8 cellular contexts compared by ENCODE assay signal in the genomic region with DNA sequence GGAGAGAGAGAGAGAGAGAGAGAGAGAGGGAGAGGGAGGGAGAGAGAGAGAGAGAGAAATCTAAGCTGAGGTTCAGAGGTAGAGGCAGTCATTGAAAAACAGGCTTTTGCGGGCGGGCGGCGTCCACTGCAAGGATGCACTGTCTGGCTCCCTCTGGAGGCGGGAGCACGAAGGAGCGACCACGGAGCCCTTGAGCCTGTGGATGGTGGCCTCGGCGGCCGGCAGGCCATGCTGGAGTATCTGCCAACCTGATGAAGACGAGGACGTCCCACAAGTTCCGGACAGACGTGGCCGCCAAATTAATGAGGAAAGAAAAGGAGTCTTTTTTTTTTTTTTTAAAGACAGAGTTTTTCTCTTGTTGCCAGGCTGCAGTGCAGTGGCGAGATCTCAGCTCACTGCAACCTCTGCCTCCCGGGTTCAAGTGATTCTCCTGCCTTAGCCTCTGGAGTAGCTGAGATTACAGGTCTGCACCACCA. TPM values are rescaled to one million over a fixed set of nuclear protein-coding genes. Genes with fewer than 3 reads are reported as not detected.
DNase-seq lines count a peak whose midpoint lies in the region; ATAC-seq, FAIRE-seq and TF ChIP-seq lines count a peak whose summit lies in the region.

No MANE protein-coding gene starts in this region.

- H3K27me3 ChIP-seq in NT2/D1 (ENCODE audit: insufficient read depth, insufficient read length) (no peaks in the 10 kb centered on the region), endothelial cell of umbilical vein (ENCODE audit: control insufficient read depth in 2 of 2, insufficient read depth in 2 of 2, low read length in 2 of 2) (no peaks in the 10 kb centered on the region)

- no peak overlapping the region for H3K4me3 ChIP-seq in NT2/D1 (ENCODE audit: insufficient read length, low read depth)
- H3K4me3 ChIP-seq in endothelial cell of umbilical vein (replicated peaks in 1 of 3; ENCODE audit: insufficient read depth in 1 of 3, low read depth in 1 of 3, low read length in 3 of 3), result no peak overlapping the region
- H3K4me3 ChIP-seq in mucosa of descending colon, result no peak overlapping the region

- H3K4me1 ChIP-seq in NT2/D1 (ENCODE audit: insufficient read depth, insufficient read length) (no peaks in the 10 kb centered on the region), endothelial cell of umbilical vein (ENCODE audit: control insufficient read depth, extremely low read depth, insufficient read depth, low read length) (peaks cover 7% of the 10 kb centered on the region), mucosa of descending colon (ENCODE audit: low read depth) (no peaks in the 10 kb centered on the region)

- H3K79me2 ChIP-seq in endothelial cell of umbilical vein (ENCODE audit: control insufficient read depth, insufficient read depth, low read length), result no peaks in the 10 kb centered on the region

- H3K36me3 ChIP-seq in NT2/D1 (ENCODE audit: insufficient read depth, insufficient read length, low read length) (no peaks in the 10 kb centered on the region), endothelial cell of umbilical vein (ENCODE audit: control insufficient read depth in 2 of 2, extremely low read depth in 1 of 2, insufficient read depth in 2 of 2, low read length in 2 of 2) (no peaks in the 10 kb centered on the region), mucosa of descending colon (ENCODE audit: low read depth) (no peaks in the 10 kb centered on the region)

- dilution Hi-C loops in endothelial cell of umbilical vein (cut with MboI; ENCODE audit: extremely low pct_ligation_motif_present, low sequenced_read_pairs), result no loop called here

- ATAC-seq in GM18873 (IDR thresholded peaks at IDR 0.05; ENCODE audit: low FRiP score, unreplicated experiment), result peak; percentile 46
- peak; percentile 41 for ATAC-seq in HG03571 (IDR thresholded peaks at IDR 0.05; ENCODE audit: unreplicated experiment)
- peak; percentile 79 for ATAC-seq in mucosa of descending colon

- H3K9me3 ChIP-seq in NT2/D1 (ENCODE audit: insufficient read depth, low read length) (no peaks in the 10 kb centered on the region), endothelial cell of umbilical vein (replicated peaks; ENCODE audit: control insufficient read depth, insufficient read depth, low read length) (no peaks in the 10 kb centered on the region), mucosa of descending colon (no peaks in the 10 kb centered on the region)

- CTCF ChIA-PET in endothelial cell of umbilical vein (lab: Charles Lee), result interaction anchor here (0.7 to 4.5 kb wide), 23 partner anchors 8 to 311 kb away, joined by 3 to 47 read pairs (median 4); partner anchors contain the start of genes CCNB1, CDK7 and SLC30A5

- H2AFZ ChIP-seq in endothelial cell of umbilical vein (ENCODE audit: low read depth, low read length), result peak overlapping the region; percentile 40

- FAIRE-seq in endothelial cell of umbilical vein (lab: Jason Lieb, UNC), result peak; percentile 90

- no peaks in the 10 kb centered on the region for H3K9me1 ChIP-seq in endothelial cell of umbilical vein (replicated peaks; ENCODE audit: control insufficient read depth, extremely low read depth, insufficient read depth, low read length)

- POLR2A ChIA-PET in endothelial cell of umbilical vein (lab: Charles Lee), result no interaction called here

- BruUV-seq in endothelial cell of umbilical vein (replicated peaks; lab: Mats Ljungman, UMichigan), result no TSS peak

- H3K9ac ChIP-seq in NT2/D1 (ENCODE audit: insufficient read length, low read depth), result no peak overlapping the region
- no peak overlapping the region for H3K9ac ChIP-seq in endothelial cell of umbilical vein (replicated peaks; ENCODE audit: extremely low read depth, insufficient read depth, low read length)

- no peak overlapping the region for H3K4me2 ChIP-seq in endothelial cell of umbilical vein (ENCODE audit: insufficient read depth, low read length)

- no peak overlapping the region for H3K27ac ChIP-seq in endothelial cell of umbilical vein (ENCODE audit: insufficient read depth, low read depth, low read length)

- intact Hi-C loops in endothelial cell of umbilical vein (cut with micrococcal nuclease), result loop anchor here (1.0 to 5.0 kb wide), 6 partner anchors 34 to 292 kb away; partner anchors contain the start of genes AK6, CCNB1, CDK7 and RAD17
- intact Hi-C loops in mucosa of descending colon (cut with DNase I, micrococcal nuclease), result no loop called here

- in situ Hi-C loops in ACHN (cut with HindIII; ENCODE audit: low pct_ligation_motif_present, low pct_unique_long_range_greater_than_20kb, low sequenced_read_pairs), result no loop called here

- H4K20me1 ChIP-seq in endothelial cell of umbilical vein (replicated peaks; ENCODE audit: control insufficient read depth, extremely low read depth, insufficient read depth, low read length), result no peaks in the 10 kb centered on the region

- TF ChIP-seq CTCF in endothelial cell of umbilical vein (IDR thresholded peaks at IDR 0.05; ENCODE audit: extremely low read depth in 1 of 2, insufficient read depth in 1 of 2, low read depth in 1 of 2, low read length in 2 of 2), result peak; percentile 77 to 97
- peak; percentile 84 for TF ChIP-seq CTCF in mucosa of descending colon (IDR thresholded peaks at IDR 0.05)

- DNase-seq in ACHN (peak; percentile 75), NT2/D1 (ENCODE audit: low read depth, low spot score) (peak; percentile 57), endothelial cell of umbilical vein (ENCODE audit: low read depth, low spot score) (peak; percentile 69), mucosa of descending colon (peak; percentile 89 to 94 (median 90))
- DNase-seq in activated CD8-positive, alpha-beta memory T cell treated with anti-CD3 and anti-CD28 coated beads, Interleukin-2, amount 50 U/mL, for 24 hours (ENCODE audit: extremely low read depth), result peak; percentile 25
- DNase-seq in stimulated activated CD8-positive, alpha-beta memory T cell treated with anti-CD3 and anti-CD28 coated beads, Interleukin-2, amount 100 ng/mL, for 48 hours (ENCODE audit: low read depth in 2 of 2), result peak; percentile 60 to 69

- TF ChIP-seq POLR2A in endothelial cell of umbilical vein (IDR thresholded peaks at IDR 0.05; ENCODE audit: low read depth, low read length), result no peak

TF ChIP-seq in endothelial cell of umbilical vein, 7 proteins besides CTCF, POLR2A, EP300 and RAD21 (continues in another document):
- no peak for TF ChIP-seq POLR2AphosphoS5 (IDR thresholded peaks at IDR 0.05; ENCODE audit: insufficient read depth, low read depth, low read length)
- TF ChIP-seq GATA2 (IDR thresholded peaks at IDR 0.05; ENCODE audit: insufficient read depth, insufficient read length, low read depth, low read length), result no peak
- TF ChIP-seq MAX (IDR thresholded peaks at IDR 0.05; ENCODE audit: insufficient read depth, insufficient read length), result no peak
- no peak for TF ChIP-seq JUN (IDR thresholded peaks at IDR 0.05; ENCODE audit: borderline replicate concordance, insufficient read depth, insufficient read length, low read depth)
- no peak for TF ChIP-seq EZH2 (IDR thresholded peaks at IDR 0.05; ENCODE audit: borderline replicate concordance, low read depth, low read length, severe bottlenecking)
- TF ChIP-seq FOS (IDR thresholded peaks at IDR 0.05; ENCODE audit: borderline replicate concordance, insufficient read depth, low read length), result no peak

RNA-seq across cellular contexts. Expression of gene CCDC125, which starts 2.2 kb away (rescaled TPM):
- total RNA-seq in endothelial cell of umbilical vein (5.3 and 6.2 TPM in 2 replicates), mucosa of descending colon (10 to 100 TPM; 15.9 to 25.4 (median 24.2) TPM)
- polyA plus RNA-seq in endothelial cell of umbilical vein, result 1.1 and 1.5 TPM in 2 replicates
- polyA plus RNA-seq in endothelial cell of umbilical vein (2011; cell fraction: cytosol; rRNA removed), result 1.4 and 1.6 TPM in 2 replicates
- 6.6 and 7.8 TPM in 2 replicates for polyA plus RNA-seq in endothelial cell of umbilical vein (2011; cell fraction: nucleus; rRNA removed)
- polyA plus RNA-seq in endothelial cell of umbilical vein (2012), result 4.7 TPM in 2 replicates
- polyA minus RNA-seq in endothelial cell of umbilical vein, result 2.0 and 2.9 TPM in 2 replicates
- 4.3 TPM for polyA minus RNA-seq in endothelial cell of umbilical vein (2011; cell fraction: cytosol; rRNA and poly(A)+ RNA removed)
- 2.8 and 4.1 TPM in 2 replicates for polyA minus RNA-seq in endothelial cell of umbilical vein (2011; cell fraction: nucleus; rRNA and poly(A)+ RNA removed)

RNA-seq across cellular contexts. Expression of gene AK6, which starts 34.5 kb away (rescaled TPM):
- 30.1 and 37.0 TPM in 2 replicates for total RNA-seq in endothelial cell of umbilical vein
- polyA plus RNA-seq in endothelial cell of umbilical vein, result 6.6 and 13.2 TPM in 2 replicates
- polyA plus RNA-seq in endothelial cell of umbilical vein (2011; cell fraction: cytosol; rRNA removed), result 22.1 and 25.5 TPM in 2 replicates
- polyA plus RNA-seq in endothelial cell of umbilical vein (2011; cell fraction: nucleus; rRNA removed), result 9.4 and 17.6 TPM in 2 replicates
- 47.9 and 80.3 TPM in 2 replicates for polyA plus RNA-seq in endothelial cell of umbilical vein (2012)
- polyA minus RNA-seq in endothelial cell of umbilical vein, result 4.9 and 6.1 TPM in 2 replicates
- polyA minus RNA-seq in endothelial cell of umbilical vein (2011; cell fraction: cytosol; rRNA and poly(A)+ RNA removed), result 8.3 TPM
- polyA minus RNA-seq in endothelial cell of umbilical vein (2011; cell fraction: nucleus; rRNA and poly(A)+ RNA removed), result 2.3 and 7.0 TPM in 2 replicates
- total RNA-seq in mucosa of descending colon, result 10 to 100 TPM; 21.4 to 35.8 (median 28.5) TPM

RNA-seq across cellular contexts. Expression of gene TAF9, which starts 34.5 kb away (rescaled TPM):
- total RNA-seq in endothelial cell of umbilical vein, result 67.6 and 67.8 TPM in 2 replicates
- polyA plus RNA-seq in endothelial cell of umbilical vein, result 84.8 and 94.2 TPM in 2 replicates
- polyA plus RNA-seq in endothelial cell of umbilical vein (2011; cell fraction: cytosol; rRNA removed), result 135 and 140 TPM in 2 replicates
- polyA plus RNA-seq in endothelial cell of umbilical vein (2011; cell fraction: nucleus; rRNA removed), result 76.7 and 81.3 TPM in 2 replicates
- 77.7 and 111 TPM in 2 replicates for polyA plus RNA-seq in endothelial cell of umbilical vein (2012)
- 60.7 and 62.0 TPM in 2 replicates for polyA minus RNA-seq in endothelial cell of umbilical vein
- 60.0 TPM for polyA minus RNA-seq in endothelial cell of umbilical vein (2011; cell fraction: cytosol; rRNA and poly(A)+ RNA removed)
- 35.7 and 59.9 TPM in 2 replicates for polyA minus RNA-seq in endothelial cell of umbilical vein (2011; cell fraction: nucleus; rRNA and poly(A)+ RNA removed)
- 10 to 100 TPM; 36.5 to 47.7 (median 36.8) TPM for total RNA-seq in mucosa of descending colon

RNA-seq across cellular contexts. Expression of gene RAD17, which starts 34.8 kb away (rescaled TPM):
- total RNA-seq in endothelial cell of umbilical vein (18.4 and 21.9 TPM in 2 replicates), mucosa of descending colon (10 to 100 TPM; 15.8 to 20.9 (median 17.6) TPM)
- 9.5 and 10.1 TPM in 2 replicates for polyA plus RNA-seq in endothelial cell of umbilical vein
- polyA plus RNA-seq in endothelial cell of umbilical vein (2011; cell fraction: cytosol; rRNA removed), result 10.6 and 10.9 TPM in 2 replicates
- polyA plus RNA-seq in endothelial cell of umbilical vein (2011; cell fraction: nucleus; rRNA removed), result 28.1 and 32.5 TPM in 2 replicates
- polyA plus RNA-seq in endothelial cell of umbilical vein (2012), result 14.8 and 16.5 TPM in 2 replicates
- 24.4 and 27.9 TPM in 2 replicates for polyA minus RNA-seq in endothelial cell of umbilical vein
- polyA minus RNA-seq in endothelial cell of umbilical vein (2011; cell fraction: cytosol; rRNA and poly(A)+ RNA removed), result 11.9 TPM
- 28.0 and 28.5 TPM in 2 replicates for polyA minus RNA-seq in endothelial cell of umbilical vein (2011; cell fraction: nucleus; rRNA and poly(A)+ RNA removed)

Comparison
In these comparisons a context has a peak if more than half of its experiments do, and no peak if none do; other contexts are left out.
1. DNase-seq: peak in every context shown above with its lines; median percentile 90 in mucosa of descending colon; 75 in ACHN; 69 in endothelial cell of umbilical vein; 64 in stimulated activated CD8-positive, alpha-beta memory T cell treated with anti-CD3 and anti-CD28 coated beads, Interleukin-2, amount 100 ng/mL, for 48 hours; 57 in NT2/D1; 25 in activated CD8-positive, alpha-beta memory T cell treated with anti-CD3 and anti-CD28 coated beads, Interleukin-2, amount 50 U/mL, for 24 hours.